19 cellular contexts compared by ENCODE assay signal in the genomic region with DNA sequence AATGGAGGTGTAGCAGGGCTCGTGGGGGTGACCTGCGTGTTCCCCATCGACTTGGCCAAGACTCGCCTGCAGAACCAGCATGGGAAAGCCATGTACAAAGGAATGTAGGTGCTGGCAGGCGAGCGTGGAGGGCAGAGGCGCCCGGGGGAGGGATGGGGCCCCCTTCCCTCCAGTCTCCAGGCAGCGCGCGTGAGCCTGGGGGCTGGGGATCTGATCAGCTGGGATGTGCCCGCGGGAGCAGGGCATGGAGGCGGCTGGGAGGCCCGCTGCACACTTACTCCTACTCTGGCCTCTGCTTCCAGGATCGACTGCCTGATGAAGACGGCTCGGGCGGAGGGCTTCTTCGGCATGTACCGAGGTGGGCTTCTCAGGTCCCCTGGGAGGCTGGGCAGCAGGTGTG. TPM values are rescaled to one million over a fixed set of nuclear protein-coding genes. Genes with fewer than 3 reads are reported as not detected.
DNase-seq lines count a peak whose midpoint lies in the region; ATAC-seq, FAIRE-seq and TF ChIP-seq lines count a peak whose summit lies in the region.
"Had no signal": no experiment of that assay in that cellular context is flagged by ENCODE, and none has a peak within 500 bp of the region (broad histone marks: within the 10 kb centered on the region; RNA-seq: fewer than 3 reads in every experiment).

No MANE protein-coding gene starts in this region.

- POLR2A ChIA-PET in K562 (lab: Yijun Ruan, JAX): interaction anchor here (0.7 to 3.3 kb wide), 4 partner anchors 9 to 468 kb away, joined by 3 to 15 read pairs (median 4); no protein-coding TSS in a partner anchor

- 50% methylated on average over 20 of the region's 21 CpGs for WGBS in K562 (ENCODE audit: insufficient coverage, low coverage, missing lambda C conversion rate)

- TF ChIP-seq RAD21 in K562 (CRISPR knock-in tag; conservative IDR thresholded peaks at IDR 0.05 in 1 of 2, IDR thresholded peaks at IDR 0.05 in 1 of 2): no peak

- TF ChIP-seq CTCF in K562 (IDR thresholded peaks at IDR 0.05 in 2 of 3, conservative IDR thresholded peaks at IDR 0.05 in 1 of 3; ENCODE audit: insufficient read depth in 2 of 3, low read depth in 1 of 3, low read length in 3 of 3): no peak

- H3K9me3 ChIP-seq in K562 (replicated peaks; ENCODE audit: control insufficient read depth, insufficient read depth, low read depth, low read length): no peaks in the 10 kb centered on the region

- no peak for TF ChIP-seq POLR2A in K562 (conservative IDR thresholded peaks at IDR 0.05)

- in situ Hi-C loops in K562 (cut with MboI): no loop called here

- peak; percentile 31 for DNase-seq in cardiac septum (ENCODE audit: low spot score)
- no peak for DNase-seq in Right ventricle myocardium inferior (ENCODE audit: missing footprints)
- DNase-seq in K562 (ENCODE audit: extremely low read depth in 1 of 4, low spot score in 3 of 4): no peak
- DNase-seq in NCI-H82 (lab: John Stamatoyannopoulos, UW): no peak
- DNase-seq in NCI-H2081 (lab: John Stamatoyannopoulos, UW): no peak
- DNase-seq: AML-193, HCEC 1CT, KBM-7, NCI-H1105, NCI-H1694, OCI-M1, SIG-M5 had no signal

- peak overlapping the region in 1 of 2 experiments; percentile 48; a peak in 1 of 4 replicates for H3K9ac ChIP-seq in K562 (ENCODE audit: insufficient read depth in 1 of 2, low read depth in 2 of 2, low read length in 2 of 2)

- no peak overlapping the region for H3K27ac ChIP-seq in K562 (ENCODE audit: extremely low read depth, low read depth, low read length)
- H3K27ac ChIP-seq in layer of hippocampus (ENCODE audit: low read depth, low read length): peak overlapping the region; percentile 52
- H3K27ac ChIP-seq in temporal lobe (ENCODE audit: low read depth, low read length): peak overlapping the region; percentile 61
- H3K27ac ChIP-seq: 22Rv1 had no signal

- H3K27ac Mint-ChIP-seq in stimulated activated memory B cell treated with anti-CD40 and anti-IgM and Interleukin-4, amounts not matched to agents 10 μg/mL and 1 μg/mL and 100 μg/mL, for 72 hours: no peak overlapping the region
- H3K27ac Mint-ChIP-seq: CD14-positive monocyte had no signal

- H3K79me2 ChIP-seq in K562 (ENCODE audit: control insufficient read depth, insufficient read depth, low read length): no peaks in the 10 kb centered on the region

- H3K9me1 ChIP-seq in K562 (ENCODE audit: control insufficient read depth, insufficient read depth, low read length): no peaks in the 10 kb centered on the region

- ATAC-seq in Right ventricle myocardium inferior (no peak), K562 (no peak)
- ATAC-seq in stimulated activated memory B cell treated with anti-CD40 and anti-IgM and Interleukin-4, amounts not matched to agents 10 μg/mL and 1 μg/mL and 100 μg/mL, for 72 hours: no peak

- H3K27me3 ChIP-seq in K562 (ENCODE audit: control insufficient read depth in 2 of 2, insufficient read depth in 2 of 2, low read length in 2 of 2) (peaks cover 4 to 31% of the 10 kb centered on the region in 2 experiments; a peak in 3 of 5 replicates), layer of hippocampus (ENCODE audit: control insufficient read depth, insufficient read depth, low read length) (no peaks in the 10 kb centered on the region)

- CTCF ChIA-PET in K562 (lab: Yijun Ruan, JAX; ENCODE audit: low intra/inter-chr PET ratio): no interaction called here

- H3K36me3 ChIP-seq in K562 (ENCODE audit: control insufficient read depth, insufficient read depth, low read length): no peaks in the 10 kb centered on the region

- peaks cover 10% of the 10 kb centered on the region for H3K27me3 Mint-ChIP-seq in stimulated activated memory B cell treated with anti-CD40 and anti-IgM and Interleukin-4, amounts not matched to agents 10 μg/mL and 1 μg/mL and 100 μg/mL, for 72 hours

- H3K36me3 Mint-ChIP-seq in stimulated activated memory B cell treated with anti-CD40 and anti-IgM and Interleukin-4, amounts not matched to agents 10 μg/mL and 1 μg/mL and 100 μg/mL, for 72 hours: no peaks in the 10 kb centered on the region
- H3K36me3 Mint-ChIP-seq: CD14-positive monocyte had no signal

- H4K20me1 ChIP-seq in K562 (replicated peaks; ENCODE audit: control insufficient read depth, insufficient read depth, low read length): no peaks in the 10 kb centered on the region

- no peak overlapping the region for H2AFZ ChIP-seq in K562 (ENCODE audit: low read depth, low read length)

- H3K4me3 ChIP-seq in K562: no peak overlapping the region

- no peaks in the 10 kb centered on the region for H3K9me3 Mint-ChIP-seq in stimulated activated memory B cell treated with anti-CD40 and anti-IgM and Interleukin-4, amounts not matched to agents 10 μg/mL and 1 μg/mL and 100 μg/mL, for 72 hours

- no peak overlapping the region for H3K4me2 ChIP-seq in K562 (ENCODE audit: insufficient read depth, low read length)

- H3K4me3 Mint-ChIP-seq in stimulated activated memory B cell treated with anti-CD40 and anti-IgM and Interleukin-4, amounts not matched to agents 10 μg/mL and 1 μg/mL and 100 μg/mL, for 72 hours: no peak overlapping the region
- H3K4me3 Mint-ChIP-seq: CD14-positive monocyte had no signal

- no TSS peak for BruUV-seq in K562 (replicated peaks; lab: Mats Ljungman, UMichigan)

- H3K4me1 Mint-ChIP-seq in stimulated activated memory B cell treated with anti-CD40 and anti-IgM and Interleukin-4, amounts not matched to agents 10 μg/mL and 1 μg/mL and 100 μg/mL, for 72 hours: no peaks in the 10 kb centered on the region
- H3K4me1 Mint-ChIP-seq: CD14-positive monocyte had no signal

- no peak for TF ChIP-seq EP300 in K562 (IDR thresholded peaks at IDR 0.05; ENCODE audit: low read length)

- FAIRE-seq in K562 (lab: Jason Lieb, UNC): no peak
- FAIRE-seq: G401.6 had no signal

- peaks cover 9 to 24% of the 10 kb centered on the region in 2 experiments; a peak in 4 of 5 replicates for H3K4me1 ChIP-seq in K562 (replicated peaks in 1 of 2; ENCODE audit: control insufficient read depth in 2 of 2, insufficient read depth in 2 of 2, low read length in 2 of 2)

- intact Hi-C loops in cardiac septum (cut with DNase I) (no loop called here), Right ventricle myocardium inferior (cut with DNase I) (no loop called here), K562 (cut with micrococcal nuclease) (no loop called here)

RNA-seq across cellular contexts. Expression of a gene that starts 17.8 kb away (rescaled TPM):
- total RNA-seq in cardiac septum (0.11 TPM), Right ventricle myocardium inferior (2.1 TPM), K562 (2014; rRNA removed) (not detected in 2 replicates), K562 (2014; rRNA removed; fragmentation: Illumina TruSeq; extraction: Trizol) (not detected in 2 replicates), K562 (2015; rRNA removed; fragmentation: Illumina TruSeq; extraction: Trizol) (not detected in 2 replicates), K562 (2021) (not detected in 2 replicates), temporal lobe (5.4 TPM)
- not detected in 2 replicates for total RNA-seq in K562 (2011; cell fraction: chromatin; rRNA removed; ENCODE audit: low replicate concordance)
- not detected in 2 replicates for total RNA-seq in K562 (2011; cell fraction: nucleolus; rRNA removed)
- not detected in 2 replicates for total RNA-seq in K562 (2011; cell fraction: nucleoplasm; rRNA removed)
- polyA plus RNA-seq in K562 (2011; rRNA removed) (not detected in 2 replicates), K562 (2014; fragmentation: Illumina TruSeq; extraction: Trizol) (not detected in 2 replicates), K562 (2014; fragmentation: Nextera tagmentation; extraction: Ambion mirVana) (under 1 TPM in 1 of 2 experiments, not detected in 1; 0.04 TPM), K562 (2014; rRNA removed) (not detected in 2 replicates)
- polyA plus RNA-seq in K562 (2011; cell fraction: cytosol; rRNA removed): 0.04 TPM in 1 of 2 replicates, not detected in the other
- polyA plus RNA-seq in K562 (2011; cell fraction: nucleus; rRNA removed): not detected in 2 replicates
- polyA plus RNA-seq in K562 (2012): 0.12 TPM in 2 replicates
- not detected in 2 replicates for polyA minus RNA-seq in K562 (2011; rRNA and poly(A)+ RNA removed)
- polyA minus RNA-seq in K562 (2011; cell fraction: cytosol; rRNA and poly(A)+ RNA removed): not detected in 2 replicates
- polyA minus RNA-seq in K562 (2011; cell fraction: nucleus; rRNA and poly(A)+ RNA removed): not detected in 2 replicates
- total RNA-seq: RPMI7951 had no signal

RNA-seq across cellular contexts. Expression of a gene that starts 47.5 kb away (rescaled TPM):
- total RNA-seq in cardiac septum: 174 TPM
- total RNA-seq in Right ventricle myocardium inferior: 200 TPM
- 63.6 and 104 TPM in 2 replicates for total RNA-seq in K562 (2011; cell fraction: chromatin; rRNA removed; ENCODE audit: low replicate concordance)
- total RNA-seq in K562 (2011; cell fraction: nucleolus; rRNA removed): 48.9 and 50.5 TPM in 2 replicates
- 69.7 and 91.1 TPM in 2 replicates for total RNA-seq in K562 (2011; cell fraction: nucleoplasm; rRNA removed)
- 127 and 151 TPM in 2 replicates for total RNA-seq in K562 (2014; rRNA removed)
- 157 and 175 TPM in 2 replicates for total RNA-seq in K562 (2014; rRNA removed; fragmentation: Illumina TruSeq; extraction: Trizol)
- 175 and 184 TPM in 2 replicates for total RNA-seq in K562 (2015; rRNA removed; fragmentation: Illumina TruSeq; extraction: Trizol)
- 122 and 129 TPM in 2 replicates for total RNA-seq in K562 (2021)
- 187 and 192 TPM in 2 replicates for polyA plus RNA-seq in K562 (2011; rRNA removed)
- polyA plus RNA-seq in K562 (2011; cell fraction: cytosol; rRNA removed): 87.5 and 145 TPM in 2 replicates
- polyA plus RNA-seq in K562 (2011; cell fraction: nucleus; rRNA removed): 40.7 and 68.0 TPM in 2 replicates
- 166 and 250 TPM in 2 replicates for polyA plus RNA-seq in K562 (2012)
- 197 and 230 TPM in 2 replicates for polyA plus RNA-seq in K562 (2014; fragmentation: Illumina TruSeq; extraction: Trizol)
- polyA plus RNA-seq in K562 (2014; fragmentation: Nextera tagmentation; extraction: Ambion mirVana): 100 to 1,000 TPM; 179 to 249 TPM
- 173 and 185 TPM in 2 replicates for polyA plus RNA-seq in K562 (2014; rRNA removed)
- 147 and 159 TPM in 2 replicates for polyA minus RNA-seq in K562 (2011; rRNA and poly(A)+ RNA removed)
- polyA minus RNA-seq in K562 (2011; cell fraction: cytosol; rRNA and poly(A)+ RNA removed): 37.2 and 57.5 TPM in 2 replicates
- 17.5 and 40.5 TPM in 2 replicates for polyA minus RNA-seq in K562 (2011; cell fraction: nucleus; rRNA and poly(A)+ RNA removed)
- 80.6 TPM for total RNA-seq in temporal lobe

RNA-seq across cellular contexts. Expression of a gene that starts 57.5 kb away (rescaled TPM):
- total RNA-seq in cardiac septum: 69.9 TPM
- total RNA-seq in Right ventricle myocardium inferior: 95.9 TPM
- 41.1 and 59.5 TPM in 2 replicates for total RNA-seq in K562 (2011; cell fraction: chromatin; rRNA removed; ENCODE audit: low replicate concordance)
- 31.4 and 35.0 TPM in 2 replicates for total RNA-seq in K562 (2011; cell fraction: nucleolus; rRNA removed)
- 49.1 and 68.7 TPM in 2 replicates for total RNA-seq in K562 (2011; cell fraction: nucleoplasm; rRNA removed)
- 42.8 and 53.2 TPM in 2 replicates for total RNA-seq in K562 (2014; rRNA removed)
- total RNA-seq in K562 (2014; rRNA removed; fragmentation: Illumina TruSeq; extraction: Trizol): 56.5 and 61.9 TPM in 2 replicates
- 41.9 and 46.0 TPM in 2 replicates for total RNA-seq in K562 (2015; rRNA removed; fragmentation: Illumina TruSeq; extraction: Trizol)
- 56.8 and 58.4 TPM in 2 replicates for total RNA-seq in K562 (2021)
- polyA plus RNA-seq in K562 (2011; rRNA removed): 61.3 and 63.4 TPM in 2 replicates
- polyA plus RNA-seq in K562 (2011; cell fraction: cytosol; rRNA removed): 40.5 and 52.1 TPM in 2 replicates
- polyA plus RNA-seq in K562 (2011; cell fraction: nucleus; rRNA removed): 26.2 and 29.4 TPM in 2 replicates
- polyA plus RNA-seq in K562 (2012): 38.9 and 63.2 TPM in 2 replicates
- 57.3 and 59.6 TPM in 2 replicates for polyA plus RNA-seq in K562 (2014; fragmentation: Illumina TruSeq; extraction: Trizol)
- polyA plus RNA-seq in K562 (2014; fragmentation: Nextera tagmentation; extraction: Ambion mirVana): 10 to 100 TPM; 43.6 to 60.8 TPM
- polyA plus RNA-seq in K562 (2014; rRNA removed): 41.5 and 42.4 TPM in 2 replicates
- polyA minus RNA-seq in K562 (2011; rRNA and poly(A)+ RNA removed): 75.9 and 78.7 TPM in 2 replicates
- polyA minus RNA-seq in K562 (2011; cell fraction: cytosol; rRNA and poly(A)+ RNA removed): 35.5 and 39.9 TPM in 2 replicates
- 14.1 and 22.7 TPM in 2 replicates for polyA minus RNA-seq in K562 (2011; cell fraction: nucleus; rRNA and poly(A)+ RNA removed)
- 27.0 TPM for total RNA-seq in temporal lobe
